Comparison of ENCODE assay signal across 19 cellular contexts in genomic region chr18:64273724-64274123, GRCh38.
DNase-seq lines count a peak whose midpoint lies in the region; ATAC-seq and TF ChIP-seq lines count a peak whose summit lies in the region.
"Had no signal": no experiment of that assay in that cellular context is flagged by ENCODE, and none has a peak within 500 bp of the region (broad histone marks: within the 10 kb centered on the region; RNA-seq: fewer than 3 reads in every experiment).

No MANE protein-coding gene starts in this region.

- H3K4me1 ChIP-seq in OCI-LY3 (ENCODE audit: low read length) (peaks cover 4% of the 10 kb centered on the region; the same call in 1 of the 2 replicates), iPS DF 6.9 (ENCODE audit: control insufficient read depth, insufficient read depth, low read length) (peaks cover 6% of the 10 kb centered on the region; the same call in 1 of the 2 replicates), neural progenitor cell (peaks cover 27% of the 10 kb centered on the region), upper lobe of left lung (peaks cover 5 to 17% (median 15%) of the 10 kb centered on the region in 4 donors)

- H3K27me3 ChIP-seq in H7 (ENCODE audit: control insufficient read depth, insufficient read depth, low read length) (no peaks in the 10 kb centered on the region), OCI-LY3 (ENCODE audit: low read depth, low read length) (no peaks in the 10 kb centered on the region), iPS DF 6.9 (ENCODE audit: control insufficient read depth, insufficient read depth, low read length) (no peaks in the 10 kb centered on the region), neural progenitor cell (no peaks in the 10 kb centered on the region), upper lobe of left lung (no peaks in the 10 kb centered on the region)

- H3K27me3 Mint-ChIP-seq in neural progenitor cell (ENCODE audit: insufficient read depth, low read depth) = peaks cover 4% of the 10 kb centered on the region

- H3K36me3 ChIP-seq in H7 (replicated peaks; ENCODE audit: control insufficient read depth, insufficient read depth, low read length) = no peaks in the 10 kb centered on the region
- no peaks in the 10 kb centered on the region for H3K36me3 ChIP-seq in OCI-LY3 (replicated peaks; ENCODE audit: low read depth, low read length)
- H3K36me3 ChIP-seq in iPS DF 6.9 (ENCODE audit: control insufficient read depth, insufficient read depth, low read length) = peaks cover 2% of the 10 kb centered on the region; the same call in 1 of the 2 replicates
- no peaks in the 10 kb centered on the region for H3K36me3 ChIP-seq in neural progenitor cell
- no peaks in the 10 kb centered on the region for H3K36me3 ChIP-seq in upper lobe of left lung

- H2AFZ ChIP-seq in OCI-LY3 (ENCODE audit: low read depth, low read length) (peak overlapping the region; percentile 18; the same call in 1 of the 2 replicates), neural progenitor cell (replicated peaks) (no peak overlapping the region)

- no peak overlapping the region for H3K27ac Mint-ChIP-seq in neural progenitor cell
- H3K27ac Mint-ChIP-seq: IgD-negative memory B cell had no signal

- peaks cover 21% of the 10 kb centered on the region for H3K9me3 Mint-ChIP-seq in neural progenitor cell

- H3K9me3 ChIP-seq in OCI-LY3 (ENCODE audit: insufficient read depth, low read length) (no peaks in the 10 kb centered on the region), iPS DF 6.9 (ENCODE audit: control insufficient read depth, insufficient read depth, low read length) (no peaks in the 10 kb centered on the region), neural progenitor cell (ENCODE audit: low read depth) (peaks cover 4% of the 10 kb centered on the region), upper lobe of left lung (no peaks in the 10 kb centered on the region)

- H3K9ac ChIP-seq in OCI-LY3 (ENCODE audit: low read length) = no peak overlapping the region
- no peak overlapping the region for H3K9ac ChIP-seq in neural progenitor cell

- H3K36me3 Mint-ChIP-seq in neural progenitor cell = no peaks in the 10 kb centered on the region

- TF ChIP-seq CTCF in OCI-LY3 (IDR thresholded peaks at IDR 0.05; ENCODE audit: low read depth, low read length) (no peak), neural progenitor cell (IDR thresholded peaks at IDR 0.05) (no peak), upper lobe of left lung (IDR thresholded peaks at IDR 0.05) (no peak), foreskin fibroblast (IDR thresholded peaks at IDR 0.05; ENCODE audit: low read depth, low read length) (no peak)

- no peaks in the 10 kb centered on the region for H4K20me1 ChIP-seq in OCI-LY3 (ENCODE audit: insufficient read depth, low read length)
- H4K20me1 ChIP-seq in neural progenitor cell (ENCODE audit: low read depth) = no peaks in the 10 kb centered on the region

- H3K4me2 ChIP-seq in OCI-LY3 (ENCODE audit: low read length) = no peak overlapping the region
- peak overlapping the region; percentile 34 for H3K4me2 ChIP-seq in neural progenitor cell

- H3K79me2 ChIP-seq in OCI-LY3 (ENCODE audit: low read length) = no peaks in the 10 kb centered on the region
- no peaks in the 10 kb centered on the region for H3K79me2 ChIP-seq in neural progenitor cell (ENCODE audit: low read depth)

- no CpG with 5 or more reads among the region's 3 CpGs for WGBS in iPS DF 6.9 (ENCODE audit: insufficient coverage, insufficient read length)
- WGBS in upper lobe of left lung, 2 donors = 74 to 78% methylated on average over 3 of the region's 3 CpGs

- H3K4me3 ChIP-seq in H7 (ENCODE audit: insufficient read depth, low read depth, low read length) = no peak overlapping the region
- no peak overlapping the region for H3K4me3 ChIP-seq in OCI-LY3 (ENCODE audit: low read length)
- no peak overlapping the region for H3K4me3 ChIP-seq in iPS DF 6.9 (ENCODE audit: low read length)
- no peak overlapping the region for H3K4me3 ChIP-seq in neural progenitor cell
- no peak overlapping the region for H3K4me3 ChIP-seq in upper lobe of left lung
- H3K4me3 ChIP-seq in foreskin fibroblast (ENCODE audit: low read depth in 1 of 2, low read length in 2 of 2) = no peak overlapping the region

- peaks cover 32% of the 10 kb centered on the region for H3K4me1 Mint-ChIP-seq in neural progenitor cell
- H3K4me1 Mint-ChIP-seq: IgD-negative memory B cell had no signal

- TF ChIP-seq POLR2A in upper lobe of left lung (IDR thresholded peaks at IDR 0.05) = no peak

- H3F3A ChIP-seq in neural progenitor cell (ENCODE audit: low read depth) = peaks cover 29% of the 10 kb centered on the region

- DNase-seq in H7 (peak; percentile 59), iPS DF 6.9 (ENCODE audit: low read depth, low spot score) (peak; percentile 61), neural progenitor cell (ENCODE audit: low spot score) (peak; percentile 14), upper lobe of left lung (no peak), foreskin fibroblast (no peak), G401 (ENCODE audit: low spot score) (no peak)
- DNase-seq: DMS53, GF-D8, MV-4-11, NCI-H1417, NCI-H1694 treated with DMSO at 0.1 percent for 48 hours, NCI-H446 treated with DMSO at 0.1 percent for 48 hours, NCI-H526 treated with DMSO at 0.1 percent for 48 hours, PC-3, Right ventricle myocardium superior had no signal

- no peak for TF ChIP-seq EP300 in upper lobe of left lung (IDR thresholded peaks at IDR 0.05)

- in situ Hi-C loops in G401 (cut with HindIII; ENCODE audit: low sequenced_read_pairs) = no loop called here

- H3K27ac ChIP-seq in OCI-LY3 (ENCODE audit: low read length) (no peak overlapping the region), iPS DF 6.9 (ENCODE audit: low read length) (no peak overlapping the region), neural progenitor cell (peak overlapping the region; percentile 67), upper lobe of left lung (no peak overlapping the region)
- H3K27ac ChIP-seq: C4-2B had no signal

- H3K4me3 Mint-ChIP-seq in neural progenitor cell = no peak overlapping the region
- H3K4me3 Mint-ChIP-seq: IgD-negative memory B cell had no signal

- no peak for ATAC-seq in upper lobe of left lung (ENCODE audit: low FRiP score in 2 of 2)
- ATAC-seq: HCT116, PC-3 had no signal

Comparison
In these comparisons a context has a peak if more than half of its experiments do, and no peak if none do; other contexts are left out.
1. DNase-seq: peak in H7 (single experiment), iPS DF 6.9 (single experiment) and neural progenitor cell (single experiment); none in upper lobe of left lung (0 of 2), foreskin fibroblast (0 of 2) and G401 (single experiment).